ENCODE assay signal across 11 cellular contexts in genomic region chr1:113804421-113805255, GRCh38. TPM values are rescaled to one million over a fixed set of nuclear protein-coding genes. Genes with fewer than 3 reads are reported as not detected.
A peak's percentile ranks its signal among the peaks of the same experiment; 100 is the strongest.
DNase-seq lines count a peak whose midpoint lies in the region; ATAC-seq and TF ChIP-seq lines count a peak whose summit lies in the region.
"Had no signal": no experiment of that assay in that cellular context is flagged by ENCODE, and none has a peak within 500 bp of the region (broad histone marks: within the 10 kb centered on the region; RNA-seq: fewer than 3 reads in every experiment).

No MANE protein-coding gene starts in this region.

- H3K9me3 Mint-ChIP-seq in CD8-positive, alpha-beta T cell: no peaks in the 10 kb centered on the region

- no peak overlapping the region for H2AFZ ChIP-seq in Loucy (ENCODE audit: low read length)

- H3K4me3 Mint-ChIP-seq in CD8-positive, alpha-beta T cell: no peak overlapping the region

- H3K4ac ChIP-seq in mesendoderm (ENCODE audit: low read depth, low read length): no peak overlapping the region

- ATAC-seq in HG03469 (IDR thresholded peaks at IDR 0.05; ENCODE audit: unreplicated experiment) (no peak), GM18868 (IDR thresholded peaks at IDR 0.05; ENCODE audit: unreplicated experiment) (no peak)
- no peak for ATAC-seq in CD8-positive, alpha-beta T cell

- peaks cover 79% of the 10 kb centered on the region for H3K4me1 Mint-ChIP-seq in CD8-positive, alpha-beta T cell (ENCODE audit: low read depth)

- H3K9ac ChIP-seq in Loucy (ENCODE audit: low read depth, low read length, poor library complexity, severe bottlenecking): peak overlapping the region; percentile 14
- no peak overlapping the region for H3K9ac ChIP-seq in mesendoderm (ENCODE audit: low read length)

- TF ChIP-seq CTCF in Loucy (conservative IDR thresholded peaks at IDR 0.05; ENCODE audit: low read length) (no peak), cardiac fibroblast (IDR thresholded peaks at IDR 0.05; ENCODE audit: low read depth, low read length) (no peak)
- no peak for TF ChIP-seq CTCF in CD8-positive, alpha-beta T cell (IDR thresholded peaks at IDR 0.05)

- H4K8ac ChIP-seq in mesendoderm (ENCODE audit: low read depth, low read length): no peak overlapping the region

- no peaks in the 10 kb centered on the region; the same call in 1 of the 2 replicates for H3K36me3 ChIP-seq in Loucy (ENCODE audit: insufficient read depth, low read length)
- no peaks in the 10 kb centered on the region for H3K36me3 ChIP-seq in mesendoderm (ENCODE audit: control insufficient read depth, insufficient read depth, low read length)
- H3K36me3 ChIP-seq in CD8-positive, alpha-beta T cell (ENCODE audit: insufficient read depth, low read length): no peaks in the 10 kb centered on the region

- CTCF ChIA-PET in CD8-positive, alpha-beta T cell (lab: Charles Lee): interaction anchor here (1.3 to 1.8 kb wide), 2 partner anchors 12 to 15 kb away, joined by 3 to 4 read pairs; no protein-coding TSS in a partner anchor

- H3K27me3 ChIP-seq in Loucy (ENCODE audit: insufficient read depth, low read length, poor library complexity, severe bottlenecking) (no peaks in the 10 kb centered on the region), mesendoderm (ENCODE audit: insufficient read depth, low read length, poor library complexity) (no peaks in the 10 kb centered on the region)
- no peaks in the 10 kb centered on the region for H3K27me3 ChIP-seq in CD8-positive, alpha-beta T cell (ENCODE audit: insufficient read depth, low read length)

- no peak overlapping the region for H3K23ac ChIP-seq in mesendoderm (ENCODE audit: low read length)

- H3K4me2 ChIP-seq in Loucy (ENCODE audit: low read depth, low read length, poor library complexity, severe bottlenecking) (peak overlapping the region; percentile 73), mesendoderm (ENCODE audit: low read length) (no peak overlapping the region)

- H3K79me1 ChIP-seq in mesendoderm (ENCODE audit: low read length): peaks cover 2% of the 10 kb centered on the region

- no peak overlapping the region for H2AK5ac ChIP-seq in mesendoderm (ENCODE audit: low read length)

- no peaks in the 10 kb centered on the region for H3K27me3 Mint-ChIP-seq in CD8-positive, alpha-beta T cell (ENCODE audit: low read depth)

- H3K4me3 ChIP-seq in Loucy (ENCODE audit: low read length, poor library complexity, severe bottlenecking) (peak overlapping the region; percentile 53), cardiac fibroblast (replicated peaks in 1 of 2; ENCODE audit: low read depth in 2 of 2, low read length in 2 of 2) (no peak overlapping the region), mesendoderm (ENCODE audit: low read length) (no peak overlapping the region)
- H3K4me3 ChIP-seq in CD8-positive, alpha-beta T cell (ENCODE audit: low read depth, low read length): no peak overlapping the region
- H3K4me3 ChIP-seq: skin epidermis had no signal

- no CpG with 5 or more reads among the region's 8 CpGs for WGBS in mesendoderm (ENCODE audit: extremely low coverage, insufficient coverage, low lambda C conversion rate)

- POLR2A ChIA-PET in CD8-positive, alpha-beta T cell (lab: Charles Lee): interaction anchor here (0.8 to 1.1 kb wide), 2 partner anchors 46 to 129 kb away, joined by 3 read pairs; partner anchors contain the start of gene PHTF1

- H2BK120ac ChIP-seq in mesendoderm (ENCODE audit: low read depth, low read length): no peak overlapping the region

- no peak overlapping the region for H3K27ac Mint-ChIP-seq in CD8-positive, alpha-beta T cell

- H3K4me1 ChIP-seq in Loucy (ENCODE audit: insufficient read depth, low read length, poor library complexity, severe bottlenecking) (peaks cover 59% of the 10 kb centered on the region), mesendoderm (ENCODE audit: control insufficient read depth, low read depth, low read length) (no peaks in the 10 kb centered on the region)
- H3K4me1 ChIP-seq in CD8-positive, alpha-beta T cell (ENCODE audit: insufficient read depth, low read length): peaks cover 63% of the 10 kb centered on the region

- no peak overlapping the region for H4K5ac ChIP-seq in mesendoderm (ENCODE audit: low read length)

- no peaks in the 10 kb centered on the region for H3K9me3 ChIP-seq in Loucy (ENCODE audit: insufficient read depth, low read depth, low read length)
- no peaks in the 10 kb centered on the region for H3K9me3 ChIP-seq in CD8-positive, alpha-beta T cell (ENCODE audit: low read length)

- no peaks in the 10 kb centered on the region for H3K9me2 ChIP-seq in Loucy (replicated peaks; ENCODE audit: low read depth, low read length)

- DNase-seq in CD1c-positive myeloid dendritic cell (ENCODE audit: extremely low spot score) (peak; percentile 52), cardiac fibroblast (ENCODE audit: low read depth in 2 of 2) (peak; percentile 82 to 88), mesendoderm (peak; percentile 51), NCI-H69 (lab: John Stamatoyannopoulos, UW) (no peak)
- DNase-seq in CD8-positive, alpha-beta T cell: no peak
- DNase-seq: activated CD4-positive, alpha-beta T cell treated with anti-CD3 and anti-CD28 coated beads, Interleukin-2, amount 50 U/mL, for 1 hour; NCI-H1930 had no signal

- H3K56ac ChIP-seq in mesendoderm (ENCODE audit: low read length): no peak overlapping the region

- H3F3A ChIP-seq in Loucy (ENCODE audit: low read depth): no peaks in the 10 kb centered on the region

- H3K79me2 ChIP-seq in Loucy (ENCODE audit: insufficient read depth, low read length): peaks cover 100% of the 10 kb centered on the region
- peaks cover 35% of the 10 kb centered on the region for H3K79me2 ChIP-seq in mesendoderm (ENCODE audit: control insufficient read depth, insufficient read depth, low read length)

- no peak overlapping the region for H3K18ac ChIP-seq in mesendoderm (ENCODE audit: low read length)

- no peak overlapping the region for H3K27ac ChIP-seq in mesendoderm (ENCODE audit: low read depth, low read length)
- no peak overlapping the region for H3K27ac ChIP-seq in CD8-positive, alpha-beta T cell (ENCODE audit: low read depth, low read length)
- H3K27ac ChIP-seq: skin epidermis had no signal

- H2BK15ac ChIP-seq in mesendoderm (replicated peaks; ENCODE audit: low read depth): no peak overlapping the region

- H4K20me1 ChIP-seq in Loucy (ENCODE audit: insufficient read depth, low read length, poor library complexity, severe bottlenecking): peaks cover 95% of the 10 kb centered on the region

- H2BK5ac ChIP-seq in mesendoderm (ENCODE audit: low read length): no peak overlapping the region

- H3K36me3 Mint-ChIP-seq in CD8-positive, alpha-beta T cell: peaks cover 28% of the 10 kb centered on the region

- intact Hi-C loops in CD8-positive, alpha-beta T cell (cut with DNase I, micrococcal nuclease): loop anchor here in 1 of 2 experiments (2.0 kb wide), 1 partner anchor 18 kb away; no protein-coding TSS in a partner anchor

RNA-seq across cellular contexts. Expression of gene RSBN1, which starts 7.6 kb away (rescaled TPM):
- 7.0 TPM for polyA plus RNA-seq in mesendoderm (2013, experiment 1 of 2)
- 6.8 TPM for polyA plus RNA-seq in mesendoderm (2013, experiment 2 of 2)
- 10 to 100 TPM; 36.8 to 37.6 TPM for total RNA-seq in CD8-positive, alpha-beta T cell

RNA-seq across cellular contexts. Expression of gene PHTF1, which starts 45.4 kb away (rescaled TPM):
- polyA plus RNA-seq in mesendoderm (2013, experiment 1 of 2): 22.6 TPM
- 21.9 TPM for polyA plus RNA-seq in mesendoderm (2013, experiment 2 of 2)
- total RNA-seq in CD8-positive, alpha-beta T cell: 1 to 10 TPM; 4.4 to 5.4 TPM

Comparison
In these comparisons a context has a peak if more than half of its experiments do, and no peak if none do; other contexts are left out.
1. DNase-seq: peak in CD1c-positive myeloid dendritic cell (single experiment), cardiac fibroblast (2 of 2) and mesendoderm (single experiment); none in NCI-H69 (single experiment) and CD8-positive, alpha-beta T cell (0 of 7).